In genomic region chr2:43059183-43059897, GRCh38 we compare ENCODE assay signal across 8 cellular contexts.
DNase-seq lines count a peak whose midpoint lies in the region; ATAC-seq and TF ChIP-seq lines count a peak whose summit lies in the region.

No MANE protein-coding gene starts in this region.

- WGBS in sigmoid colon, 2 donors: 36 to 63% methylated on average over 12 of the region's 12 CpGs

- H3K36me3 ChIP-seq in sigmoid colon: no peaks in the 10 kb centered on the region

- peak overlapping the region; percentile 18 to 58 (median 38) for H3K27ac ChIP-seq in sigmoid colon

- DNase-seq in RPMI8226 (peak; percentile 94), head of caudate nucleus (peak; percentile 59 to 95 (median 79)), sigmoid colon (peak; percentile 93), D341Med (ENCODE audit: low spot score) (no peak), nephron progenitor cell (no peak)
- peak; percentile 85 for DNase-seq in activated naive CD4-positive, alpha-beta T cell treated with anti-CD3 and anti-CD28 coated beads for 36 hours

- H3K9me3 ChIP-seq in sigmoid colon: no peaks in the 10 kb centered on the region

- peak overlapping the region; percentile 1 for H3K4me3 Mint-ChIP-seq in activated naive CD4-positive, alpha-beta T cell treated with anti-CD3 and anti-CD28 coated beads for 36 hours
- H3K4me3 Mint-ChIP-seq in nephron progenitor cell: no peak overlapping the region

- H3K9me3 Mint-ChIP-seq in activated naive CD4-positive, alpha-beta T cell treated with anti-CD3 and anti-CD28 coated beads for 36 hours: peaks cover 3% of the 10 kb centered on the region
- peaks cover 21% of the 10 kb centered on the region for H3K9me3 Mint-ChIP-seq in nephron progenitor cell

- intact Hi-C loops in activated naive CD4-positive, alpha-beta T cell treated with anti-CD3 and anti-CD28 coated beads for 36 hours (cut with micrococcal nuclease): loop anchor here (1.0 kb wide), 3 partner anchors 8 to 167 kb away; partner anchors contain the start of gene ZFP36L2
- intact Hi-C loops in head of caudate nucleus (cut with DNase I) (no loop called here), sigmoid colon (cut with DNase I) (no loop called here)

- H3K27me3 ChIP-seq in sigmoid colon: no peaks in the 10 kb centered on the region

- TF ChIP-seq EP300 in sigmoid colon (IDR thresholded peaks at IDR 0.05): no peak

- H3K27ac Mint-ChIP-seq in activated naive CD4-positive, alpha-beta T cell treated with anti-CD3 and anti-CD28 coated beads for 36 hours: peak overlapping the region; percentile 62
- no peak overlapping the region for H3K27ac Mint-ChIP-seq in nephron progenitor cell

- H3K36me3 Mint-ChIP-seq in activated naive CD4-positive, alpha-beta T cell treated with anti-CD3 and anti-CD28 coated beads for 36 hours (ENCODE audit: low read depth): no peaks in the 10 kb centered on the region
- H3K36me3 Mint-ChIP-seq in nephron progenitor cell (ENCODE audit: low read depth): peaks cover 19% of the 10 kb centered on the region

- H3K4me1 Mint-ChIP-seq in activated naive CD4-positive, alpha-beta T cell treated with anti-CD3 and anti-CD28 coated beads for 36 hours (ENCODE audit: low read depth): peaks cover 26% of the 10 kb centered on the region
- peaks cover 41% of the 10 kb centered on the region for H3K4me1 Mint-ChIP-seq in nephron progenitor cell

- ATAC-seq in GM18499 (IDR thresholded peaks at IDR 0.05; ENCODE audit: insufficient read depth, unreplicated experiment): peak; percentile 57
- peak; percentile 69 for ATAC-seq in HG03342 (IDR thresholded peaks at IDR 0.05; ENCODE audit: unreplicated experiment)

- H3K27me3 Mint-ChIP-seq in activated naive CD4-positive, alpha-beta T cell treated with anti-CD3 and anti-CD28 coated beads for 36 hours (ENCODE audit: low read depth): no peaks in the 10 kb centered on the region
- H3K27me3 Mint-ChIP-seq in nephron progenitor cell (ENCODE audit: low read depth, poor library complexity): peaks cover under 1% of the 10 kb centered on the region

- peaks cover 0 to 23% (median 14%) of the 10 kb centered on the region in 4 donors for H3K4me1 ChIP-seq in sigmoid colon

- TF ChIP-seq CTCF in sigmoid colon (IDR thresholded peaks at IDR 0.05): no peak
- no peak for TF ChIP-seq CTCF in nephron progenitor cell (IDR thresholded peaks at IDR 0.05)

- CTCF ChIA-PET in activated naive CD4-positive, alpha-beta T cell treated with anti-CD3 and anti-CD28 coated beads for 36 hours (lab: Charles Lee): interaction anchor here (0.6 to 2.0 kb wide), 2 partner anchors 163 to 170 kb away, joined by 3 to 6 read pairs; no protein-coding TSS in a partner anchor

- no peak overlapping the region for H3K4me3 ChIP-seq in sigmoid colon

- TF ChIP-seq POLR2A in sigmoid colon (IDR thresholded peaks at IDR 0.05): no peak

Comparison
In these comparisons a context has a peak if more than half of its experiments do, and no peak if none do; other contexts are left out.
1. DNase-seq: peak in RPMI8226 (single experiment), activated naive CD4-positive, alpha-beta T cell treated with anti-CD3 and anti-CD28 coated beads for 36 hours (single experiment), head of caudate nucleus (42 of 42) and sigmoid colon (single experiment); none in D341Med (single experiment) and nephron progenitor cell (single experiment).